21 cellular contexts compared by ENCODE assay signal in the genomic region with DNA sequence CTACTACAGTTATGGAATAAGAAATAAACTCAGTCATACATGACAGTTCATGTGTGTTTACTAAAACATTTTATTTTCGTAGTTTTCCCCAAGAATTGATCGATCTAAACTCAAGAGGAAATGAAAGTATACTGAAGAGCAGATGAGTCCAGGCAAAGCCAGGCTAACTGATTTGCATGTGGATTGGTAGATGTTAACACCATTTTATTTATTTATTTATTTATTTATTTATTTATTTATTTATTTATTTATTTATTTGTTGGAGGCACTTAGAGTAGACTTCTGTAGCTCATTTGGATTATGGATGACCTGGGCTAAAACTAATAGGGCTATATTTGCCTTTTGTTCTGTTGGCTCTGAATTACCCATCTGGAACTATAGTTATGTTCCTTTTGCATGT.
"Had no signal": no experiment of that assay in that cellular context is flagged by ENCODE, and none has a peak within 500 bp of the region (broad histone marks: within the 10 kb centered on the region; RNA-seq: fewer than 3 reads in every experiment).

No MANE protein-coding gene starts in this region.

- H2AFZ ChIP-seq: hepatocyte, neural progenitor cell had no signal

- H3K4me3 ChIP-seq: hepatocyte, lung, neural progenitor cell, ovary, uterus had no signal

- H3K9me3 ChIP-seq: ovary, uterus had no signal

- H3K36me3 ChIP-seq: neural progenitor cell, ovary, uterus had no signal

- ATAC-seq: foreskin keratinocyte; left colon; left ventricle myocardium superior; natural killer cell treated with Interleukin-12 subunit alpha and Interleukin-12 subunit beta and Interleukin-15 and Interleukin-18, amount 100 ng/mL, for 72 hours; right cardiac atrium had no signal

- H3K27ac ChIP-seq: foreskin keratinocyte, hepatocyte, neural progenitor cell, ovary, uterus had no signal

- H3K4me1 ChIP-seq: neural progenitor cell, uterus had no signal

- H3K79me2 ChIP-seq: hepatocyte had no signal

- H3K9ac ChIP-seq: neural progenitor cell had no signal

- DNase-seq: effector CD4-positive, alpha-beta T cell; endodermal cell; erythroblast; foreskin keratinocyte; head of caudate nucleus; left colon; left ventricle myocardium superior; mesenchymal stem cell; midbrain; nucleus accumbens; ovary; right cardiac atrium; small intestine; stimulated activated CD4-positive, alpha-beta T cell treated with anti-CD3 and anti-CD28 coated beads, Interleukin-12 subunit alpha, Interleukin-12 subunit beta, amount 100 ng/mL, for 4 hours; stimulated activated CD4-positive, alpha-beta T cell treated with anti-CD3 and anti-CD28 coated beads, Interleukin-2, amount 100 ng/mL, for 48 hours; stimulated activated naive CD4-positive, alpha-beta T cell treated with Interleukin-2 at 50 U/mL for 16 hours; uterus had no signal

- H3K27me3 ChIP-seq: foreskin keratinocyte, hepatocyte, neural progenitor cell, ovary, uterus had no signal

- H3K4me2 ChIP-seq: hepatocyte, neural progenitor cell had no signal
